In genomic region chr20:48478370-48478769, GRCh38 we compare ENCODE assay signal across 1 cellular context.
TF ChIP-seq lines count a peak whose summit lies in the region.

No MANE protein-coding gene starts in this region.

TF ChIP-seq in GM12878, 131 proteins besides CTCF, POLR2A, EP300 and RAD21 (continued from another document and continues in another):
- TF ChIP-seq MAX (IDR thresholded peaks at IDR 0.05; ENCODE audit: low read depth, low read length), result no peak
- no peak for TF ChIP-seq KAT2A (conservative IDR thresholded peaks at IDR 0.05; ENCODE audit: control insufficient read depth, low read depth, low read length)
- TF ChIP-seq POLR2AphosphoS2 (IDR thresholded peaks at IDR 0.05; ENCODE audit: low read depth, low read length), result no peak
- TF ChIP-seq NBN (IDR thresholded peaks at IDR 0.05), result no peak
- no peak for TF ChIP-seq PML (IDR thresholded peaks at IDR 0.05; ENCODE audit: low read length)
- no peak for TF ChIP-seq CBFB (IDR thresholded peaks at IDR 0.05; ENCODE audit: low read depth)
- no peak for TF ChIP-seq PBX3 (IDR thresholded peaks at IDR 0.05; ENCODE audit: insufficient replicate concordance, low read depth, low read length)
- no peak for TF ChIP-seq KLF5 (IDR thresholded peaks at IDR 0.05; ENCODE audit: partially characterized antibody)
- no peak for TF ChIP-seq HDAC2 (IDR thresholded peaks at IDR 0.05)
- no peak for TF ChIP-seq PAX5 (IDR thresholded peaks at IDR 0.05; ENCODE audit: borderline replicate concordance, low read depth, low read length)
- no peak for TF ChIP-seq ZBTB4 (CRISPR knock-in tag; IDR thresholded peaks at IDR 0.05)
- TF ChIP-seq MEF2A (IDR thresholded peaks at IDR 0.05; ENCODE audit: insufficient read depth, low read depth, low read length), result peak; percentile 63; the same call in 1 of the 2 replicates
- no peak for TF ChIP-seq BMI1 (IDR thresholded peaks at IDR 0.05; ENCODE audit: borderline replicate concordance)
- TF ChIP-seq HDGF (IDR thresholded peaks at IDR 0.05), result no peak
- TF ChIP-seq ATF2 (IDR thresholded peaks at IDR 0.05; ENCODE audit: low read length), result peak; percentile 59; the same call in 1 of the 2 replicates
- no peak for TF ChIP-seq SKIL (IDR thresholded peaks at IDR 0.05; ENCODE audit: low read depth, poor library complexity, severe bottlenecking)
- no peak for TF ChIP-seq STAT1 (conservative IDR thresholded peaks at IDR 0.05)
- no peak for TF ChIP-seq ZNF274 (IDR thresholded peaks at IDR 0.05; ENCODE audit: insufficient read depth, insufficient read length)
- TF ChIP-seq ATF3 (IDR thresholded peaks at IDR 0.05; ENCODE audit: borderline replicate concordance, extremely low read depth, low read depth, low read length), result no peak
- TF ChIP-seq BCL11A (IDR thresholded peaks at IDR 0.05; ENCODE audit: low read depth, low read length), result peak; percentile 61
- no peak for TF ChIP-seq FOXK2 (IDR thresholded peaks at IDR 0.05)
- no peak for TF ChIP-seq ZNF217 (IDR thresholded peaks at IDR 0.05)
- TF ChIP-seq RFX5 (IDR thresholded peaks at IDR 0.05; ENCODE audit: low read depth, low read length), result no peak
- no peak for TF ChIP-seq CREB1 (IDR thresholded peaks at IDR 0.05; ENCODE audit: low read depth)
- TF ChIP-seq RCOR1 (conservative IDR thresholded peaks at IDR 0.05; ENCODE audit: low read depth, low read length), result no peak
- no peak for TF ChIP-seq CHD2 (IDR thresholded peaks at IDR 0.05; ENCODE audit: borderline replicate concordance, low read depth, low read length)
- TF ChIP-seq KDM1A (IDR thresholded peaks at IDR 0.05; ENCODE audit: borderline replicate concordance), result no peak
- no peak for TF ChIP-seq HCFC1 (IDR thresholded peaks at IDR 0.05; ENCODE audit: low read length)
- TF ChIP-seq SREBF2 (IDR thresholded peaks at IDR 0.05; ENCODE audit: low read length), result no peak
- TF ChIP-seq ETV6 (conservative IDR thresholded peaks at IDR 0.05 in 1 of 2, IDR thresholded peaks at IDR 0.05 in 1 of 2; ENCODE audit: borderline replicate concordance in 1 of 2, low read depth in 1 of 2), result peak in 1 of 2 experiments; percentile 94; a peak in 2 of 4 replicates
- no peak for TF ChIP-seq IRF5 (IDR thresholded peaks at IDR 0.05; ENCODE audit: borderline replicate concordance)
- no peak; the same call in 1 of the 2 replicates for TF ChIP-seq TAF1 (IDR thresholded peaks at IDR 0.05; ENCODE audit: borderline replicate concordance, low read depth, low read length)
- no peak for TF ChIP-seq GATAD2B (conservative IDR thresholded peaks at IDR 0.05; ENCODE audit: low read depth)
- TF ChIP-seq SIX5 (IDR thresholded peaks at IDR 0.05; ENCODE audit: low read depth, low read length, severe bottlenecking), result no peak
- no peak for TF ChIP-seq USF1 (IDR thresholded peaks at IDR 0.05; ENCODE audit: borderline replicate concordance, extremely low read length, insufficient read depth, low read depth, low read length)
- no peak for TF ChIP-seq PKNOX1 (IDR thresholded peaks at IDR 0.05)
- no peak for TF ChIP-seq ZNF592 (IDR thresholded peaks at IDR 0.05)
- no peak for TF ChIP-seq E4F1 (IDR thresholded peaks at IDR 0.05; ENCODE audit: borderline replicate concordance, partially characterized antibody)
- no peak for TF ChIP-seq MYC (IDR thresholded peaks at IDR 0.05; ENCODE audit: insufficient read depth, insufficient read length, insufficient replicate concordance, low read length, severe bottlenecking)
- no peak for TF ChIP-seq EZH2 (IDR thresholded peaks at IDR 0.05; ENCODE audit: borderline replicate concordance, control insufficient read depth, low read depth, low read length)
- TF ChIP-seq TCF12 (IDR thresholded peaks at IDR 0.05; ENCODE audit: low read depth, low read length), result no peak
- TF ChIP-seq TBL1XR1 (IDR thresholded peaks at IDR 0.05; ENCODE audit: low read depth, low read length), result no peak
- TF ChIP-seq BRCA1 (IDR thresholded peaks at IDR 0.05; ENCODE audit: low read depth, low read length), result no peak
- TF ChIP-seq ZNF622 (IDR thresholded peaks at IDR 0.05), result no peak
- TF ChIP-seq ATF7 (IDR thresholded peaks at IDR 0.05; ENCODE audit: low read depth), result no peak
- no peak for TF ChIP-seq WRNIP1 (IDR thresholded peaks at IDR 0.05; ENCODE audit: borderline replicate concordance, low read depth, low read length)
- no peak for TF ChIP-seq POU2F2 (IDR thresholded peaks at IDR 0.05; ENCODE audit: borderline replicate concordance, low read depth, low read length)
